Comparison of ENCODE assay signal across 21 cellular contexts in genomic region chr6:152189736-152190135, GRCh38.
DNase-seq lines count a peak whose midpoint lies in the region; ATAC-seq, FAIRE-seq and TF ChIP-seq lines count a peak whose summit lies in the region.
"Had no signal": no experiment of that assay in that cellular context is flagged by ENCODE, and none has a peak within 500 bp of the region (broad histone marks: within the 10 kb centered on the region; RNA-seq: fewer than 3 reads in every experiment).

No MANE protein-coding gene starts in this region.

- CTCF ChIA-PET in CD4-positive, alpha-beta T cell (lab: Charles Lee) = no interaction called here

- H3K9me3 ChIP-seq in CD4-positive, alpha-beta T cell (ENCODE audit: control insufficient read depth, low read length) = peaks cover 10% of the 10 kb centered on the region
- no peaks in the 10 kb centered on the region for H3K9me3 ChIP-seq in astrocyte (ENCODE audit: insufficient read depth, low read depth, low read length)
- H3K9me3 ChIP-seq: transverse colon had no signal

- ATAC-seq in CD4-positive, alpha-beta T cell (ENCODE audit: poor library complexity) = no peak
- ATAC-seq in HG03439 (IDR thresholded peaks at IDR 0.05; ENCODE audit: unreplicated experiment) (no peak), GM18873 (IDR thresholded peaks at IDR 0.05; ENCODE audit: low FRiP score, unreplicated experiment) (no peak)

- TF ChIP-seq CTCF in CD4-positive, alpha-beta T cell (IDR thresholded peaks at IDR 0.05) = no peak
- TF ChIP-seq CTCF in astrocyte (IDR thresholded peaks at IDR 0.05; ENCODE audit: insufficient read depth, low read depth, low read length) = no peak

- H3K79me2 ChIP-seq in astrocyte (ENCODE audit: insufficient read depth, low read length) = no peaks in the 10 kb centered on the region

- POLR2A ChIA-PET in CD4-positive, alpha-beta T cell (lab: Charles Lee) = no interaction called here

- H3K27ac Mint-ChIP-seq in CD4-positive, alpha-beta T cell = peak overlapping the region; percentile 97
- no peak overlapping the region for H3K27ac Mint-ChIP-seq in astrocyte (ENCODE audit: unreplicated experiment)
- H3K27ac Mint-ChIP-seq in immature natural killer cell = peak overlapping the region in 4 of 6 donors; percentile 15 to 79 (median 64)
- H3K27ac Mint-ChIP-seq: activated naive CD8-positive, alpha-beta T cell treated with anti-CD3 and anti-CD28 coated beads, Interleukin-2, amount 10 ng/mL, durations not matched to agents 7 days and 5 days; H9; nephron progenitor cell; stimulated activated naive CD8-positive, alpha-beta T cell treated with anti-CD3 and anti-CD28 coated beads, Interleukin-15, Interleukin-2, amounts not matched to agents 100 ng/mL and 50 ng/mL, for 24 hours had no signal

- peaks cover 14% of the 10 kb centered on the region for H3K9me3 Mint-ChIP-seq in CD4-positive, alpha-beta T cell
- no peaks in the 10 kb centered on the region for H3K9me3 Mint-ChIP-seq in astrocyte (ENCODE audit: unreplicated experiment)
- no peaks in the 10 kb centered on the region for H3K9me3 Mint-ChIP-seq in immature natural killer cell
- H3K9me3 Mint-ChIP-seq: H9 had no signal

- H2AFZ ChIP-seq in astrocyte (ENCODE audit: low read depth, low read length) = no peak overlapping the region

- DNase-seq in CD4-positive, alpha-beta T cell = no peak
- DNase-seq in GM19239 (ENCODE audit: insufficient read length, low spot score) = no peak
- peak; percentile 61 for DNase-seq in astrocyte (ENCODE audit: low read depth)
- no peak for DNase-seq in immature natural killer cell
- no peak for DNase-seq in hepatic stellate cell (ENCODE audit: low spot score)
- DNase-seq: activated naive CD8-positive, alpha-beta T cell treated with anti-CD3 and anti-CD28 coated beads, Interleukin-2, amount 10 ng/mL, durations not matched to agents 7 days and 5 days; brain microvascular endothelial cell; COR-L47; H9; mesendoderm; NCI-H187; NCI-H748 treated with DMSO at 0.1 percent for 48 hours; nephron progenitor cell; posterior cingulate gyrus; Right ventricle myocardium superior; stimulated activated CD4-positive, alpha-beta T cell treated with anti-CD3 and anti-CD28 coated beads, Interleukin-2, amount 100 ng/mL, for 24 hours; transverse colon had no signal

- no peaks in the 10 kb centered on the region for H4K20me1 ChIP-seq in astrocyte (ENCODE audit: insufficient read depth, low read length)

- peaks cover 74% of the 10 kb centered on the region for H3K4me1 Mint-ChIP-seq in CD4-positive, alpha-beta T cell (ENCODE audit: low read depth)
- H3K4me1 Mint-ChIP-seq in astrocyte (ENCODE audit: low read depth, unreplicated experiment) (no peaks in the 10 kb centered on the region), immature natural killer cell (peaks cover 34 to 42% of the 10 kb centered on the region in 2 donors)
- H3K4me1 Mint-ChIP-seq: H9 had no signal

- peaks cover 16% of the 10 kb centered on the region for H3K36me3 ChIP-seq in astrocyte (ENCODE audit: insufficient read depth, low read length)

- no peaks in the 10 kb centered on the region for H3K27me3 Mint-ChIP-seq in CD4-positive, alpha-beta T cell
- H3K27me3 Mint-ChIP-seq in astrocyte (ENCODE audit: low read depth, unreplicated experiment) = no peaks in the 10 kb centered on the region
- peaks cover 0 to 9% (median 6%) of the 10 kb centered on the region in 3 donors for H3K27me3 Mint-ChIP-seq in immature natural killer cell (ENCODE audit: low read depth in 3 of 3)
- H3K27me3 Mint-ChIP-seq: activated naive CD8-positive, alpha-beta T cell treated with anti-CD3 and anti-CD28 coated beads, Interleukin-2, amount 10 ng/mL, durations not matched to agents 7 days and 5 days; stimulated activated naive CD8-positive, alpha-beta T cell treated with anti-CD3 and anti-CD28 coated beads, Interleukin-15, Interleukin-2, amounts not matched to agents 100 ng/mL and 50 ng/mL, for 24 hours had no signal

- intact Hi-C loops in CD4-positive, alpha-beta T cell (cut with DNase I, micrococcal nuclease) = no loop called here

- H3K4me1 ChIP-seq in astrocyte (ENCODE audit: insufficient read depth, low read length) = no peaks in the 10 kb centered on the region
- H3K4me1 ChIP-seq: transverse colon had no signal

- H3K27ac ChIP-seq in CD4-positive, alpha-beta T cell (ENCODE audit: low read depth, low read length) = no peak overlapping the region
- no peak overlapping the region for H3K27ac ChIP-seq in astrocyte (ENCODE audit: low read depth, low read length)
- H3K27ac ChIP-seq: brain microvascular endothelial cell, transverse colon had no signal

- no peaks in the 10 kb centered on the region for H3K27me3 ChIP-seq in CD4-positive, alpha-beta T cell (ENCODE audit: control insufficient read depth, insufficient read depth, low read length)
- H3K27me3 ChIP-seq in astrocyte (ENCODE audit: insufficient read depth, low read length) = no peaks in the 10 kb centered on the region
- H3K27me3 ChIP-seq: brain microvascular endothelial cell, transverse colon had no signal

- H3K4me2 ChIP-seq in astrocyte (ENCODE audit: low read length) = no peak overlapping the region

- peaks cover 86% of the 10 kb centered on the region for H3K36me3 Mint-ChIP-seq in CD4-positive, alpha-beta T cell (ENCODE audit: low read depth)
- peaks cover 24% of the 10 kb centered on the region for H3K36me3 Mint-ChIP-seq in astrocyte (ENCODE audit: low read depth, unreplicated experiment)
- peaks cover 17 to 51% (median 47%) of the 10 kb centered on the region in 3 donors for H3K36me3 Mint-ChIP-seq in immature natural killer cell

- H3K4me3 Mint-ChIP-seq in CD4-positive, alpha-beta T cell = no peak overlapping the region
- H3K4me3 Mint-ChIP-seq in astrocyte (ENCODE audit: unreplicated experiment) = no peak overlapping the region
- no peak overlapping the region for H3K4me3 Mint-ChIP-seq in immature natural killer cell
- H3K4me3 Mint-ChIP-seq: activated naive CD8-positive, alpha-beta T cell treated with anti-CD3 and anti-CD28 coated beads, Interleukin-2, amount 10 ng/mL, durations not matched to agents 7 days and 5 days; H9; nephron progenitor cell; stimulated activated naive CD8-positive, alpha-beta T cell treated with anti-CD3 and anti-CD28 coated beads, Interleukin-15, Interleukin-2, amounts not matched to agents 100 ng/mL and 50 ng/mL, for 24 hours had no signal

- peak; percentile 28 for FAIRE-seq in GM19239 (lab: Jason Lieb, UNC)
- no peak for FAIRE-seq in astrocyte (lab: Jason Lieb, UNC)
- FAIRE-seq: endothelial cell of umbilical vein had no signal

- no peak overlapping the region for H3K9ac ChIP-seq in astrocyte (ENCODE audit: low read length)

- H3K4me3 ChIP-seq in astrocyte (ENCODE audit: insufficient read depth, low read depth, low read length) = no peak overlapping the region
- H3K4me3 ChIP-seq: transverse colon had no signal
